In genomic region chr1:240946926-240947325, GRCh38 we compare ENCODE assay signal across 8 cellular contexts.
A peak's percentile ranks its signal among the peaks of the same experiment; 100 is the strongest.
DNase-seq lines count a peak whose midpoint lies in the region; ATAC-seq and TF ChIP-seq lines count a peak whose summit lies in the region.

No MANE protein-coding gene starts in this region.

- H3K79me2 ChIP-seq in KMS-11 (ENCODE audit: insufficient read depth, low read depth), result no peaks in the 10 kb centered on the region

- H3K4me1 ChIP-seq in KMS-11 (ENCODE audit: low read depth, poor library complexity, severe bottlenecking) (no peaks in the 10 kb centered on the region), mucosa of descending colon (ENCODE audit: low read depth) (no peaks in the 10 kb centered on the region)

- H3K9ac ChIP-seq in KMS-11, result no peak overlapping the region

- DNase-seq in DMS53 (lab: John Stamatoyannopoulos, UW) (peak; percentile 57), amniotic epithelial cell (ENCODE audit: low read depth) (peak; percentile 48), mucosa of descending colon (peak in 2 of 3 donors; percentile 29 to 86), G401 (ENCODE audit: low spot score) (no peak)
- DNase-seq in activated CD8-positive, alpha-beta memory T cell treated with anti-CD3 and anti-CD28 coated beads, Interleukin-2, amount 50 U/mL, for 48 hours, result no peak

- H4K20me1 ChIP-seq in KMS-11 (ENCODE audit: insufficient read depth), result no peaks in the 10 kb centered on the region

- H3K9me3 ChIP-seq in mucosa of descending colon, result no peaks in the 10 kb centered on the region

- no peak overlapping the region for H3K4me2 ChIP-seq in KMS-11

- H3K36me3 ChIP-seq in KMS-11 (ENCODE audit: insufficient read depth), result no peaks in the 10 kb centered on the region
- no peaks in the 10 kb centered on the region for H3K36me3 ChIP-seq in mucosa of descending colon (ENCODE audit: low read depth)

- TF ChIP-seq CTCF in KMS-11 (conservative IDR thresholded peaks at IDR 0.05; ENCODE audit: low read depth, low read length) (peak; percentile 62), mucosa of descending colon (IDR thresholded peaks at IDR 0.05) (peak; percentile 18)

- no peak overlapping the region for H3K27ac ChIP-seq in KMS-11

- H2AFZ ChIP-seq in KMS-11 (ENCODE audit: low read depth), result no peak overlapping the region

- in situ Hi-C loops in G401 (cut with HindIII; ENCODE audit: low sequenced_read_pairs), result no loop called here

- intact Hi-C loops in mucosa of descending colon (cut with DNase I, micrococcal nuclease), result loop anchor here in 1 of 2 donors (2.0 kb wide), 1 partner anchor 58 kb away; no protein-coding TSS in a partner anchor

- no peak overlapping the region for H3K4me3 ChIP-seq in KMS-11 (IDR thresholded peaks at IDR 0.05; ENCODE audit: insufficient read depth, low read depth, low read length)
- H3K4me3 ChIP-seq in mucosa of descending colon, result no peak overlapping the region

- H3K27me3 ChIP-seq in KMS-11 (ENCODE audit: insufficient read depth, low read depth), result no peaks in the 10 kb centered on the region

- ATAC-seq in GM19395 (IDR thresholded peaks at IDR 0.05; ENCODE audit: unreplicated experiment) (peak; percentile 78), mucosa of descending colon (peak; percentile 75), GM21528 (IDR thresholded peaks at IDR 0.05; ENCODE audit: low FRiP score, unreplicated experiment) (no peak)

Comparison
In these comparisons a context has a peak if more than half of its experiments do, and no peak if none do; other contexts are left out.
1. DNase-seq: peak in DMS53 (single experiment), amniotic epithelial cell (single experiment) and mucosa of descending colon (2 of 3); none in activated CD8-positive, alpha-beta memory T cell treated with anti-CD3 and anti-CD28 coated beads, Interleukin-2, amount 50 U/mL, for 48 hours (single experiment) and G401 (single experiment).